8 cellular contexts compared by ENCODE assay signal in genomic region chr7:149837620-149838223, GRCh38. TPM values are rescaled to one million over a fixed set of nuclear protein-coding genes. Genes with fewer than 3 reads are reported as not detected.
DNase-seq lines count a peak whose midpoint lies in the region; ATAC-seq and TF ChIP-seq lines count a peak whose summit lies in the region.

No MANE protein-coding gene starts in this region.

- TF ChIP-seq RAD21 in neural cell (conservative IDR thresholded peaks at IDR 0.05), result no peak

- H3K79me2 ChIP-seq in KMS-11 (ENCODE audit: insufficient read depth, low read depth), result peaks cover 7% of the 10 kb centered on the region; the same call in 1 of the 2 replicates
- H3K79me2 ChIP-seq in neural cell (replicated peaks; ENCODE audit: insufficient read depth, low read length), result no peaks in the 10 kb centered on the region

- intact Hi-C loops in breast epithelium (cut with DNase I; ENCODE audit: low total_unique reads), result loop anchor here (10.0 kb wide), 1 partner anchor 363 kb away; no protein-coding TSS in a partner anchor

- no peaks in the 10 kb centered on the region for H3K27me3 ChIP-seq in BLaER1 treated with 17β-estradiol and CSF1 and Interleukin-3, amounts not matched to agents 10 nM and 100 nM
- H3K27me3 ChIP-seq in KMS-11 (ENCODE audit: insufficient read depth, low read depth) (peaks cover 15% of the 10 kb centered on the region; the same call in 1 of the 2 replicates), breast epithelium (no peaks in the 10 kb centered on the region), neural cell (ENCODE audit: insufficient read depth, low read depth, low read length) (no peaks in the 10 kb centered on the region)

- peak overlapping the region in 7 of 10 experiments; percentile 78 to 96 (median 86); a peak in 9 of 20 replicates for H3K4me3 ChIP-seq in BLaER1 treated with 17β-estradiol and CSF1 and Interleukin-3, amounts not matched to agents 10 nM and 100 nM
- H3K4me3 ChIP-seq in KMS-11 (IDR thresholded peaks at IDR 0.05; ENCODE audit: insufficient read depth, low read depth, low read length) (peak overlapping the region; percentile 57), breast epithelium (peak overlapping the region; percentile 90 to 98 (median 95)), neural cell (ENCODE audit: low read length) (peak overlapping the region; percentile 97)

- no peak for TF ChIP-seq POLR2A in breast epithelium (IDR thresholded peaks at IDR 0.05)

- peak overlapping the region in 2 of 11 experiments; percentile 90 to 94; a peak in 5 of 22 replicates for H3K27ac ChIP-seq in BLaER1 treated with 17β-estradiol and CSF1 and Interleukin-3, amounts not matched to agents 10 nM and 100 nM
- H3K27ac ChIP-seq in KMS-11 (no peak overlapping the region), breast epithelium (peak overlapping the region; percentile 93 to 97), neural cell (ENCODE audit: low read length) (peak overlapping the region; percentile 51)

- H2AFZ ChIP-seq in KMS-11 (ENCODE audit: low read depth), result peak overlapping the region; percentile 42; the same call in 1 of the 2 replicates
- peak overlapping the region; percentile 62 for H2AFZ ChIP-seq in neural cell (ENCODE audit: low read depth, low read length)

- DNase-seq in breast epithelium (ENCODE audit: low spot score in 2 of 2) (no peak), RPMI8226 (no peak)
- no peak for DNase-seq in stimulated activated naive CD4-positive, alpha-beta T cell (lab: John Stamatoyannopoulos, UW)

- H3K36me3 ChIP-seq in BLaER1 treated with 17β-estradiol and CSF1 and Interleukin-3, amounts not matched to agents 10 nM and 100 nM, result no peaks in the 10 kb centered on the region
- H3K36me3 ChIP-seq in KMS-11 (ENCODE audit: insufficient read depth), result no peaks in the 10 kb centered on the region
- H3K36me3 ChIP-seq in breast epithelium, result no peaks in the 10 kb centered on the region
- H3K36me3 ChIP-seq in neural cell (ENCODE audit: insufficient read depth, low read length), result no peaks in the 10 kb centered on the region

- no peak for TF ChIP-seq EP300 in neural cell (conservative IDR thresholded peaks at IDR 0.05; ENCODE audit: poor library complexity, severe bottlenecking)

- H4K20me1 ChIP-seq in BLaER1 treated with 17β-estradiol and CSF1 and Interleukin-3, amounts not matched to agents 10 nM and 100 nM, result peaks cover 0 to 10% (median 0%) of the 10 kb centered on the region in 11 experiments; a peak in 3 of 22 replicates
- H4K20me1 ChIP-seq in KMS-11 (ENCODE audit: insufficient read depth) (no peaks in the 10 kb centered on the region), neural cell (ENCODE audit: insufficient read depth) (no peaks in the 10 kb centered on the region)

- peak overlapping the region in 1 of 11 experiments; percentile 91; a peak in 3 of 22 replicates for H3K9ac ChIP-seq in BLaER1 treated with 17β-estradiol and CSF1 and Interleukin-3, amounts not matched to agents 10 nM and 100 nM
- H3K9ac ChIP-seq in KMS-11 (no peak overlapping the region), neural cell (ENCODE audit: low read length) (peak overlapping the region; percentile 15)

- no peaks in the 10 kb centered on the region for H3K9me2 ChIP-seq in neural cell (ENCODE audit: insufficient read depth, low read length)

- ATAC-seq in GM21528 (IDR thresholded peaks at IDR 0.05; ENCODE audit: low FRiP score, unreplicated experiment) (no peak), HG02870 (IDR thresholded peaks at IDR 0.05; ENCODE audit: unreplicated experiment) (no peak)

- H3K4me1 ChIP-seq in BLaER1 treated with 17β-estradiol and CSF1 and Interleukin-3, amounts not matched to agents 10 nM and 100 nM, result peaks cover 13 to 27% (median 19%) of the 10 kb centered on the region in 10 experiments
- H3K4me1 ChIP-seq in KMS-11 (ENCODE audit: low read depth, poor library complexity, severe bottlenecking) (peaks cover 13% of the 10 kb centered on the region), breast epithelium (peaks cover 0 to 7% of the 10 kb centered on the region in 2 donors)

- peak overlapping the region in 9 of 11 experiments; percentile 7 to 39 (median 21); a peak in 12 of 22 replicates for H3K4me2 ChIP-seq in BLaER1 treated with 17β-estradiol and CSF1 and Interleukin-3, amounts not matched to agents 10 nM and 100 nM
- peak overlapping the region; percentile 16; the same call in 1 of the 2 replicates for H3K4me2 ChIP-seq in KMS-11
- H3K4me2 ChIP-seq in neural cell (ENCODE audit: low read length), result peak overlapping the region; percentile 44

- no peaks in the 10 kb centered on the region for H3K9me3 ChIP-seq in BLaER1 treated with 17β-estradiol and CSF1 and Interleukin-3, amounts not matched to agents 10 nM and 100 nM (replicated peaks in 1 of 11)
- no peaks in the 10 kb centered on the region for H3K9me3 ChIP-seq in breast epithelium
- no peaks in the 10 kb centered on the region for H3K9me3 ChIP-seq in neural cell (ENCODE audit: low read length)

- TF ChIP-seq CTCF in KMS-11 (conservative IDR thresholded peaks at IDR 0.05; ENCODE audit: low read depth, low read length) (no peak), breast epithelium (IDR thresholded peaks at IDR 0.05) (no peak), neural cell (IDR thresholded peaks at IDR 0.05; ENCODE audit: poor library complexity, severe bottlenecking) (no peak)

- no peaks in the 10 kb centered on the region for H3F3A ChIP-seq in neural cell (ENCODE audit: insufficient read depth, low read length, poor library complexity, severe bottlenecking)

TF ChIP-seq in neural cell, 6 proteins besides CTCF, POLR2A, EP300 and RAD21:
- no peak for TF ChIP-seq MXI1 (conservative IDR thresholded peaks at IDR 0.05; ENCODE audit: poor library complexity, severe bottlenecking)
- TF ChIP-seq POLR2AphosphoS5 (IDR thresholded peaks at IDR 0.05), result no peak
- no peak for TF ChIP-seq REST (IDR thresholded peaks at IDR 0.05; ENCODE audit: borderline replicate concordance)
- TF ChIP-seq TAF1 (IDR thresholded peaks at IDR 0.05; ENCODE audit: low read depth), result no peak
- TF ChIP-seq EZH2 (IDR thresholded peaks at IDR 0.05; ENCODE audit: borderline replicate concordance, insufficient read depth, low read length, poor library complexity, severe bottlenecking), result no peak
- no peak for TF ChIP-seq SMC3 (conservative IDR thresholded peaks at IDR 0.05; ENCODE audit: poor library complexity)

RNA-seq across cellular contexts. Expression of gene ZNF862, which starts 0.5 kb away (rescaled TPM):
- total RNA-seq in breast epithelium, result 10 to 100 TPM; 21.4 to 27.8 (median 27.2) TPM
- polyA plus RNA-seq in neural cell, result 16.8 and 19.0 TPM in 2 replicates
- 25.2 and 27.3 TPM in 2 replicates for polyA minus RNA-seq in neural cell

RNA-seq across cellular contexts. Expression of gene ATP6V0E2, which starts 36.0 kb away (rescaled TPM):
- total RNA-seq in breast epithelium, result 10 to 100 TPM; 18.4 to 29.2 (median 23.1) TPM
- polyA plus RNA-seq in neural cell, result 550 and 643 TPM in 2 replicates
- 447 and 489 TPM in 2 replicates for polyA minus RNA-seq in neural cell
